Comparison of ENCODE assay signal across 1 cellular context in the genomic region with DNA sequence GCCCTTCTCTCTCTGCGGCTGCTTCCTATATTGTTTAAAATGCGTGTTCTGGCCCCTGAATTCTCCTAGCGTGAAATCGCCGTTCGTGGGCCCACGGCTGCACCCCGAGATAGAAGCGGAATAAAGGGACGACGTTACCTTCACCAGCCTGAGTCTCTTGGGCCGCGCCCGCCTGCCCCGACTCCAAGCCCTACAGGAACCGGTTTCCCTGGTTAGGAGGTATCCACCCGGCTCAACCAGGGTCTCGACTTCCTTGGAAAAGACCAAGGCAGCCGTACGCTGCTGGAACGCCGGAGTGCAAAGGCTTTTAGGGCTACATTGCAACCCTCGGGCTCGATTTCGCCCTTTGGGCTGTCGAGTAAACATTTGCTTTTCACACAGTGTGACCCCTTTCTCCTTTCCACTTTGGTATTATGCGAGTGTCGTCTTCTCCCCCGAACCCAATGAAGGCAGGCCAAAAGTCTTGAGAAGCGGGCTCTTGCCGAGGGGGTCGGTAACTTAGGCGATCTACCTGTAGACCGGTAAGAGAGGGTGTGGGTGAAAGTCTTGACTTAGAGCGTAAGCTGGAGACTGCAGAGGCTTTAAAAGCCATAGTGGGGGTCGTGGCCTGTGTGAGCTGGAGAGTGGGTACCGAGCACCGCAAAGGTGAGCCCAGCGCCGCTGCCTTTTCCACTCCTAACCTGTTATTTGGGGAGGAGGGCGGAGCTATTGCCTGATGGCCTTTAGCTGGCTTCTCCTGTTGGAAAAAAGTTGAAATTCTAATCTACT.
TF ChIP-seq lines count a peak whose summit lies in the region.

No MANE protein-coding gene starts in this region.

TF ChIP-seq in K562, 482 proteins besides CTCF, POLR2A, EP300 and RAD21:
- TF ChIP-seq, protein P1, sequence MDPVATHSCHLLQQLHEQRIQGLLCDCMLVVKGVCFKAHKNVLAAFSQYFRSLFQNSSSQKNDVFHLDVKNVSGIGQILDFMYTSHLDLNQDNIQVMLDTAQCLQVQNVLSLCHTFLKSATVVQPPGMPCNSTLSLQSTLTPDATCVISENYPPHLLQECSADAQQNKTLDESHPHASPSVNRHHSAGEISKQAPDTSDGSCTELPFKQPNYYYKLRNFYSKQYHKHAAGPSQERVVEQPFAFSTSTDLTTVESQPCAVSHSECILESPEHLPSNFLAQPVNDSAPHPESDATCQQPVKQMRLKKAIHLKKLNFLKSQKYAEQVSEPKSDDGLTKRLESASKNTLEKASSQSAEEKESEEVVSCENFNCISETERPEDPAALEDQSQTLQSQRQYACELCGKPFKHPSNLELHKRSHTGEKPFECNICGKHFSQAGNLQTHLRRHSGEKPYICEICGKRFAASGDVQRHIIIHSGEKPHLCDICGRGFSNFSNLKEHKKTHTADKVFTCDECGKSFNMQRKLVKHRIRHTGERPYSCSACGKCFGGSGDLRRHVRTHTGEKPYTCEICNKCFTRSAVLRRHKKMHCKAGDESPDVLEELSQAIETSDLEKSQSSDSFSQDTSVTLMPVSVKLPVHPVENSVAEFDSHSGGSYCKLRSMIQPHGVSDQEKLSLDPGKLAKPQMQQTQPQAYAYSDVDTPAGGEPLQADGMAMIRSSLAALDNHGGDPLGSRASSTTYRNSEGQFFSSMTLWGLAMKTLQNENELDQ (CRISPR knock-in tag; IDR thresholded peaks at IDR 0.05; ENCODE audit: borderline replicate concordance): no peak
- TF ChIP-seq, protein P2, sequence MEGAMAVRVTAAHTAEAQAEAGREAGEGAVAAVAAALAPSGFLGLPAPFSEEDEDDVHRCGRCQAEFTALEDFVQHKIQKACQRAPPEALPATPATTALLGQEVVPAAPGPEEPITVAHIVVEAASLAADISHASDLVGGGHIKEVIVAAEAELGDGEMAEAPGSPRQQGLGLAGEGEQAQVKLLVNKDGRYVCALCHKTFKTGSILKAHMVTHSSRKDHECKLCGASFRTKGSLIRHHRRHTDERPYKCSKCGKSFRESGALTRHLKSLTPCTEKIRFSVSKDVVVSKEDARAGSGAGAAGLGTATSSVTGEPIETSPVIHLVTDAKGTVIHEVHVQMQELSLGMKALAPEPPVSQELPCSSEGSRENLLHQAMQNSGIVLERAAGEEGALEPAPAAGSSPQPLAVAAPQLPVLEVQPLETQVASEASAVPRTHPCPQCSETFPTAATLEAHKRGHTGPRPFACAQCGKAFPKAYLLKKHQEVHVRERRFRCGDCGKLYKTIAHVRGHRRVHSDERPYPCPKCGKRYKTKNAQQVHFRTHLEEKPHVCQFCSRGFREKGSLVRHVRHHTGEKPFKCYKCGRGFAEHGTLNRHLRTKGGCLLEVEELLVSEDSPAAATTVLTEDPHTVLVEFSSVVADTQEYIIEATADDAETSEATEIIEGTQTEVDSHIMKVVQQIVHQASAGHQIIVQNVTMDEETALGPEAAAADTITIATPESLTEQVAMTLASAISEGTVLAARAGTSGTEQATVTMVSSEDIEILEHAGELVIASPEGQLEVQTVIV (CRISPR knock-in tag; IDR thresholded peaks at IDR 0.05; ENCODE audit: borderline replicate concordance): no peak
- TF ChIP-seq TARDBP (IDR thresholded peaks at IDR 0.05) (no peak), FOXA1 (IDR thresholded peaks at IDR 0.05; ENCODE audit: borderline replicate concordance) (no peak), MCM2 (IDR thresholded peaks at IDR 0.05; ENCODE audit: low read depth) (no peak), HMG20B (CRISPR knock-in tag; IDR thresholded peaks at IDR 0.05) (no peak), NFYB (IDR thresholded peaks at IDR 0.05; ENCODE audit: extremely low read depth, insufficient read length) (no peak), TRIM28 (IDR thresholded peaks at IDR 0.05) (no peak)
- TF ChIP-seq, protein P3, sequence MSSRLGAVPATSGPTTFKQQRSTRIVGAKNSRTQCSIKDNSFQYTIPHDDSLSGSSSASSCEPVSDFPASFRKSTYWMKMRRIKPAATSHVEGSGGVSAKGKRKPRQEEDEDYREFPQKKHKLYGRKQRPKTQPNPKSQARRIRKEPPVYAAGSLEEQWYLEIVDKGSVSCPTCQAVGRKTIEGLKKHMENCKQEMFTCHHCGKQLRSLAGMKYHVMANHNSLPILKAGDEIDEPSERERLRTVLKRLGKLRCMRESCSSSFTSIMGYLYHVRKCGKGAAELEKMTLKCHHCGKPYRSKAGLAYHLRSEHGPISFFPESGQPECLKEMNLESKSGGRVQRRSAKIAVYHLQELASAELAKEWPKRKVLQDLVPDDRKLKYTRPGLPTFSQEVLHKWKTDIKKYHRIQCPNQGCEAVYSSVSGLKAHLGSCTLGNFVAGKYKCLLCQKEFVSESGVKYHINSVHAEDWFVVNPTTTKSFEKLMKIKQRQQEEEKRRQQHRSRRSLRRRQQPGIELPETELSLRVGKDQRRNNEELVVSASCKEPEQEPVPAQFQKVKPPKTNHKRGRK (tag; IDR thresholded peaks at IDR 0.05): no peak
- TF ChIP-seq, protein P4, sequence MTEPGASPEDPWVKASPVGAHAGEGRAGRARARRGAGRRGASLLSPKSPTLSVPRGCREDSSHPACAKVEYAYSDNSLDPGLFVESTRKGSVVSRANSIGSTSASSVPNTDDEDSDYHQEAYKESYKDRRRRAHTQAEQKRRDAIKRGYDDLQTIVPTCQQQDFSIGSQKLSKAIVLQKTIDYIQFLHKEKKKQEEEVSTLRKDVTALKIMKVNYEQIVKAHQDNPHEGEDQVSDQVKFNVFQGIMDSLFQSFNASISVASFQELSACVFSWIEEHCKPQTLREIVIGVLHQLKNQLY (CRISPR knock-in tag; conservative IDR thresholded peaks at IDR 0.05): no peak
